14 cellular contexts compared by ENCODE assay signal in genomic region chr11:37657645-37658044, GRCh38.
DNase-seq lines count a peak whose midpoint lies in the region; ATAC-seq and TF ChIP-seq lines count a peak whose summit lies in the region.
"Had no signal": no experiment of that assay in that cellular context is flagged by ENCODE, and none has a peak within 500 bp of the region (broad histone marks: within the 10 kb centered on the region; RNA-seq: fewer than 3 reads in every experiment).

No MANE protein-coding gene starts in this region.

- TF ChIP-seq CTCF in cardiac fibroblast (IDR thresholded peaks at IDR 0.05; ENCODE audit: low read depth, low read length) (peak; percentile 61), neural progenitor cell (IDR thresholded peaks at IDR 0.05) (peak; percentile 45)

- POLR2A ChIA-PET in activated CD4-positive, alpha-beta T cell treated with anti-CD3 and anti-CD28 coated beads for 36 hours (lab: Charles Lee) = no interaction called here

- no peak overlapping the region for H3K4me2 ChIP-seq in neural progenitor cell

- ATAC-seq in activated CD4-positive, alpha-beta T cell treated with anti-CD3 and anti-CD28 coated beads for 36 hours = no peak
- no peak for ATAC-seq in GM18870 (IDR thresholded peaks at IDR 0.05; ENCODE audit: unreplicated experiment)
- ATAC-seq: lower lobe of right lung, T-cell had no signal

- no peaks in the 10 kb centered on the region for H3K4me1 ChIP-seq in neural progenitor cell
- H3K4me1 ChIP-seq: lower lobe of right lung had no signal

- H3K9me3 Mint-ChIP-seq in neural progenitor cell = peaks cover 5% of the 10 kb centered on the region
- H3K9me3 Mint-ChIP-seq in activated CD4-positive, alpha-beta T cell treated with anti-CD3 and anti-CD28 coated beads for 36 hours (ENCODE audit: low read depth) = peaks cover 8% of the 10 kb centered on the region

- H3K36me3 ChIP-seq in neural progenitor cell = no peaks in the 10 kb centered on the region
- H3K36me3 ChIP-seq: lower lobe of right lung had no signal

- no peaks in the 10 kb centered on the region for H3K36me3 Mint-ChIP-seq in neural progenitor cell
- no peaks in the 10 kb centered on the region for H3K36me3 Mint-ChIP-seq in activated CD4-positive, alpha-beta T cell treated with anti-CD3 and anti-CD28 coated beads for 36 hours (ENCODE audit: low read depth)
- H3K36me3 Mint-ChIP-seq: T-cell had no signal

- no peaks in the 10 kb centered on the region for H4K20me1 ChIP-seq in neural progenitor cell (ENCODE audit: low read depth)

- no peaks in the 10 kb centered on the region for H3K27me3 ChIP-seq in neural progenitor cell

- H3K4me1 Mint-ChIP-seq in neural progenitor cell = no peaks in the 10 kb centered on the region
- H3K4me1 Mint-ChIP-seq in activated CD4-positive, alpha-beta T cell treated with anti-CD3 and anti-CD28 coated beads for 36 hours = no peaks in the 10 kb centered on the region
- H3K4me1 Mint-ChIP-seq: T-cell had no signal

- no peaks in the 10 kb centered on the region for H3K79me2 ChIP-seq in neural progenitor cell (ENCODE audit: low read depth)

- H3K4me3 ChIP-seq in cardiac fibroblast (replicated peaks in 1 of 2; ENCODE audit: low read depth in 2 of 2, low read length in 2 of 2) (no peak overlapping the region), neural progenitor cell (no peak overlapping the region)
- H3K4me3 ChIP-seq: lower lobe of right lung had no signal

- intact Hi-C loops in activated CD4-positive, alpha-beta T cell treated with anti-CD3 and anti-CD28 coated beads for 36 hours (cut with DNase I, micrococcal nuclease) = no loop called here

- no peak overlapping the region for H3K4me3 Mint-ChIP-seq in neural progenitor cell
- no peak overlapping the region for H3K4me3 Mint-ChIP-seq in activated CD4-positive, alpha-beta T cell treated with anti-CD3 and anti-CD28 coated beads for 36 hours
- H3K4me3 Mint-ChIP-seq: activated T-cell treated with anti-CD3 and anti-CD28 coated beads, Interleukin-2, amount 50 U/mL, for 24 hours; T-cell had no signal

- H3K27me3 Mint-ChIP-seq in neural progenitor cell (ENCODE audit: insufficient read depth, low read depth) = no peaks in the 10 kb centered on the region
- no peaks in the 10 kb centered on the region for H3K27me3 Mint-ChIP-seq in activated CD4-positive, alpha-beta T cell treated with anti-CD3 and anti-CD28 coated beads for 36 hours
- H3K27me3 Mint-ChIP-seq: activated T-cell treated with anti-CD3 and anti-CD28 coated beads, Interleukin-2, amount 50 U/mL, for 24 hours; T-cell had no signal

- no peak overlapping the region for H2AFZ ChIP-seq in neural progenitor cell (replicated peaks)

- no peaks in the 10 kb centered on the region for H3K9me3 ChIP-seq in neural progenitor cell (ENCODE audit: low read depth)
- H3K9me3 ChIP-seq: lower lobe of right lung had no signal

- CTCF ChIA-PET in activated CD4-positive, alpha-beta T cell treated with anti-CD3 and anti-CD28 coated beads for 36 hours (lab: Charles Lee) = no interaction called here

- no peak overlapping the region for H3K9ac ChIP-seq in neural progenitor cell

- H3F3A ChIP-seq in neural progenitor cell (ENCODE audit: low read depth) = no peaks in the 10 kb centered on the region

- H3K27ac Mint-ChIP-seq in neural progenitor cell = no peak overlapping the region
- no peak overlapping the region for H3K27ac Mint-ChIP-seq in activated CD4-positive, alpha-beta T cell treated with anti-CD3 and anti-CD28 coated beads for 36 hours
- H3K27ac Mint-ChIP-seq: activated T-cell treated with anti-CD3 and anti-CD28 coated beads, Interleukin-2, amount 50 U/mL, for 24 hours; T-cell had no signal

- DNase-seq in DMS 273 (lab: John Stamatoyannopoulos, UW; ENCODE audit: unreplicated experiment) (peak; percentile 1), DMS 273 treated with DMSO at 0.1 percent for 48 hours (lab: John Stamatoyannopoulos, UW) (no peak), NCI-H446 (lab: John Stamatoyannopoulos, UW) (peak; percentile 14 to 51), cardiac fibroblast (ENCODE audit: low read depth in 2 of 2) (peak; percentile 56 to 65), neural progenitor cell (ENCODE audit: low spot score) (no peak), amygdala (lab: John Stamatoyannopoulos, UW) (no peak)
- no peak for DNase-seq in activated CD4-positive, alpha-beta T cell treated with anti-CD3 and anti-CD28 coated beads for 36 hours
- DNase-seq: 8988T; activated T-cell treated with anti-CD3 and anti-CD28 coated beads, Interleukin-2, amount 50 U/mL, for 24 hours; effector CD4-positive, alpha-beta T cell; lower lobe of right lung; NCI-H187; T-cell had no signal

- H3K27ac ChIP-seq in neural progenitor cell = no peak overlapping the region
- H3K27ac ChIP-seq: lower lobe of right lung had no signal

Comparison
In these comparisons a context has a peak if more than half of its experiments do, and no peak if none do; other contexts are left out.
1. DNase-seq: peak in DMS 273 (single experiment), NCI-H446 (2 of 2) and cardiac fibroblast (2 of 2); none in DMS 273 treated with DMSO at 0.1 percent for 48 hours (single experiment), neural progenitor cell (single experiment), activated CD4-positive, alpha-beta T cell treated with anti-CD3 and anti-CD28 coated beads for 36 hours (single experiment) and amygdala (0 of 56).